12 cellular contexts compared by ENCODE assay signal in genomic region chr10:104334561-104334960, GRCh38. TPM values are rescaled to one million over a fixed set of nuclear protein-coding genes. Genes with fewer than 3 reads are reported as not detected.
DNase-seq lines count a peak whose midpoint lies in the region; ATAC-seq and TF ChIP-seq lines count a peak whose summit lies in the region.
"Had no signal": no experiment of that assay in that cellular context is flagged by ENCODE, and none has a peak within 500 bp of the region (broad histone marks: within the 10 kb centered on the region; RNA-seq: fewer than 3 reads in every experiment).

No MANE protein-coding gene starts in this region.

- H3K27ac ChIP-seq in BLaER1 (0 out of 2 replicates have a peak overlapping the region, but pooled peaks have one; percentile 22), PC-3 (ENCODE audit: low read length) (peak overlapping the region; percentile 88), epithelial cell of prostate (peak overlapping the region; percentile 100)
- H3K27ac ChIP-seq: pancreas had no signal

- H3K79me2 ChIP-seq in PC-3 (ENCODE audit: low read length): peaks cover 85% of the 10 kb centered on the region

- no peaks in the 10 kb centered on the region for H3K27me3 Mint-ChIP-seq in osteocyte (ENCODE audit: unreplicated experiment)

- intact Hi-C loops in PC-3 (cut with micrococcal nuclease): no loop called here

- H3K36me3 ChIP-seq in BLaER1 (peaks cover 33% of the 10 kb centered on the region), PC-3 (ENCODE audit: low read depth, low read length) (no peaks in the 10 kb centered on the region)
- H3K36me3 ChIP-seq: pancreas had no signal

- no peaks in the 10 kb centered on the region for H3F3A ChIP-seq in PC-3 (ENCODE audit: low read length, unreplicated experiment)

- H3K4me3 ChIP-seq in BLaER1 (no peak overlapping the region), PC-3 (ENCODE audit: low read length) (no peak overlapping the region; the same call in 1 of the 2 replicates)
- H3K4me3 ChIP-seq: pancreas had no signal

- H3K9ac ChIP-seq in BLaER1: no peak overlapping the region
- no peak overlapping the region for H3K9ac ChIP-seq in PC-3 (ENCODE audit: low read length)

- H3K27me3 ChIP-seq in BLaER1: no peaks in the 10 kb centered on the region
- no peaks in the 10 kb centered on the region for H3K27me3 ChIP-seq in PC-3 (ENCODE audit: low read length)
- H3K27me3 ChIP-seq: pancreas had no signal

- H3K36me3 Mint-ChIP-seq in osteocyte (ENCODE audit: unreplicated experiment): no peaks in the 10 kb centered on the region

- H3K4me3 Mint-ChIP-seq in osteocyte (ENCODE audit: unreplicated experiment): no peak overlapping the region

- H3K4me1 ChIP-seq in BLaER1 (peaks cover 80% of the 10 kb centered on the region), PC-3 (ENCODE audit: insufficient read depth, low read length) (peaks cover 76% of the 10 kb centered on the region)

- POLR2A ChIA-PET in PC-3 (lab: Charles Lee; ENCODE audit: unreplicated experiment) (no interaction called here), HEK293T (lab: Yijun Ruan, JAX) (no interaction called here)

- no peak overlapping the region for H3K27ac Mint-ChIP-seq in osteocyte (ENCODE audit: unreplicated experiment)

- H4K20me1 ChIP-seq in BLaER1 (peaks cover 73% of the 10 kb centered on the region), PC-3 (ENCODE audit: low read length) (peaks cover 22% of the 10 kb centered on the region)

- no peaks in the 10 kb centered on the region for H3K9me2 ChIP-seq in PC-3 (replicated peaks; ENCODE audit: low read length)

- CTCF ChIA-PET in PC-3 (lab: Charles Lee): no interaction called here
- CTCF ChIA-PET in HEK293T (lab: Yijun Ruan, JAX): no interaction called here

- no TSS peak for BruUV-seq in PC-3 (replicated peaks; lab: Mats Ljungman, UMichigan)

- DNase-seq in PC-3 (no peak), epithelial cell of prostate (ENCODE audit: low read depth, low spot score) (no peak), osteocyte (ENCODE audit: extremely low spot score, unreplicated experiment) (peak; percentile 44), DMS114 treated with DMSO at 0.1 percent for 48 hours (lab: John Stamatoyannopoulos, UW; ENCODE audit: unreplicated experiment) (no peak), putamen (ENCODE audit: low spot score) (no peak), HEK293T (ENCODE audit: extremely low spot score) (no peak), NCI-H1048 (lab: John Stamatoyannopoulos, UW) (no peak)
- DNase-seq: caudate nucleus, NCI-H1930 had no signal

- TF ChIP-seq CTCF in PC-3 (conservative IDR thresholded peaks at IDR 0.05; ENCODE audit: low read depth, low read length) (no peak), osteocyte (IDR thresholded peaks at IDR 0.05) (no peak)

- H3K4me1 Mint-ChIP-seq in osteocyte (ENCODE audit: unreplicated experiment): peaks cover 75% of the 10 kb centered on the region

- no peak overlapping the region for H2AFZ ChIP-seq in PC-3 (ENCODE audit: low read length)

- no peaks in the 10 kb centered on the region for H3K9me3 ChIP-seq in BLaER1
- H3K9me3 ChIP-seq in PC-3 (ENCODE audit: low read length): no peaks in the 10 kb centered on the region
- H3K9me3 ChIP-seq: pancreas had no signal

- H3K4me2 ChIP-seq in BLaER1 (peak overlapping the region; percentile 92), PC-3 (ENCODE audit: low read length) (peak overlapping the region; percentile 99)

- no peak for ATAC-seq in PC-3
- ATAC-seq: pancreas had no signal

- no peaks in the 10 kb centered on the region for H3K9me3 Mint-ChIP-seq in osteocyte (ENCODE audit: unreplicated experiment)
- H3K9me3 Mint-ChIP-seq: T-helper 2 cell treated with Interferon-gamma antibody and Interleukin-4, amounts not matched to agents 5 μg/mL and 100 μg/mL, for 36 hours had no signal

TF ChIP-seq in HEK293T, 16 proteins besides CTCF, POLR2A, EP300 and RAD21:
- TF ChIP-seq BHLHE40 (IDR thresholded peaks at IDR 0.05; ENCODE audit: borderline replicate concordance) (no peak), ZNF384 (IDR thresholded peaks at IDR 0.05) (no peak), NFRKB (IDR thresholded peaks at IDR 0.05) (no peak), FOXA1 (IDR thresholded peaks at IDR 0.05) (no peak), FOXM1 (IDR thresholded peaks at IDR 0.05; ENCODE audit: borderline replicate concordance) (no peak), FOXK2 (IDR thresholded peaks at IDR 0.05) (no peak), SUZ12 (IDR thresholded peaks at IDR 0.05) (no peak), PKNOX1 (IDR thresholded peaks at IDR 0.05) (no peak), LEF1 (IDR thresholded peaks at IDR 0.05; ENCODE audit: borderline replicate concordance) (no peak), ELF4 (IDR thresholded peaks at IDR 0.05) (no peak), HDGF (IDR thresholded peaks at IDR 0.05; ENCODE audit: borderline replicate concordance) (no peak), CTBP1 (IDR thresholded peaks at IDR 0.05; ENCODE audit: borderline replicate concordance) (no peak), TARDBP (IDR thresholded peaks at IDR 0.05) (no peak), L3MBTL2 (conservative IDR thresholded peaks at IDR 0.05) (no peak), SP1 (IDR thresholded peaks at IDR 0.05) (no peak), ARNT (IDR thresholded peaks at IDR 0.05) (no peak)

RNA-seq across cellular contexts. Expression of gene ITPRIP, which starts 3.7 kb away (rescaled TPM):
- total RNA-seq in PC-3 (2014; rRNA removed) (7.0 and 10.3 TPM in 2 replicates), osteocyte (15.5 and 17.5 TPM in 2 replicates)

RNA-seq across cellular contexts. Expression of gene CFAP58, which starts 19.1 kb away (rescaled TPM):
- total RNA-seq in PC-3 (2014; rRNA removed): 0.26 TPM in 1 of 2 replicates, not detected in the other
- total RNA-seq in osteocyte: 0.16 and 0.29 TPM in 2 replicates

Comparison
In these comparisons a context has a peak if more than half of its experiments do, and no peak if none do; other contexts are left out.
1. H3K27ac ChIP-seq: peak in every context shown above with its lines; median percentile 100 in epithelial cell of prostate; 88 in PC-3; 22 in BLaER1.